Comparison of ENCODE assay signal across 8 cellular contexts in genomic region chr2:96260404-96261260, GRCh38.
DNase-seq lines count a peak whose midpoint lies in the region; ATAC-seq and TF ChIP-seq lines count a peak whose summit lies in the region.

No MANE protein-coding gene starts in this region.

- no peaks in the 10 kb centered on the region for H3K27me3 Mint-ChIP-seq in nephron (ENCODE audit: low read depth)

- H3K4me1 ChIP-seq in BLaER1 treated with 17β-estradiol and CSF1 and Interleukin-3, amounts not matched to agents 10 nM and 100 nM: peaks cover 73 to 91% (median 80%) of the 10 kb centered on the region in 10 experiments

- H3K4me1 Mint-ChIP-seq in nephron: peaks cover 49% of the 10 kb centered on the region

- H3K27ac ChIP-seq in BLaER1 treated with 17β-estradiol and CSF1 and Interleukin-3, amounts not matched to agents 10 nM and 100 nM: peak overlapping the region; percentile 19 to 90 (median 71); a peak in 21 of 22 replicates

- no peaks in the 10 kb centered on the region for H3K9me3 ChIP-seq in BLaER1 treated with 17β-estradiol and CSF1 and Interleukin-3, amounts not matched to agents 10 nM and 100 nM (replicated peaks in 1 of 11)

- H3K4me2 ChIP-seq in BLaER1 treated with 17β-estradiol and CSF1 and Interleukin-3, amounts not matched to agents 10 nM and 100 nM: peak overlapping the region; percentile 32 to 95 (median 88)

- DNase-seq in NCI-H2171 treated with DMSO at 0.1 percent for 48 hours (lab: John Stamatoyannopoulos, UW): peak; percentile 62
- DNase-seq in activated CD4-positive, alpha-beta T cell treated with anti-CD3 and anti-CD28 coated beads, Interleukin-2, amount 50 U/mL, for 48 hours: peak; percentile 26 to 42
- DNase-seq in fibroblast of gingiva (ENCODE audit: low read depth): peak; percentile 87

- peak overlapping the region in 2 of 3 experiments; percentile 7 to 57 for H3K4me3 Mint-ChIP-seq in nephron

- H3K9me3 Mint-ChIP-seq in nephron: no peaks in the 10 kb centered on the region

- H3K27ac Mint-ChIP-seq in nephron: peak overlapping the region; percentile 40 to 92 (median 89)

- no peaks in the 10 kb centered on the region for H3K27me3 ChIP-seq in BLaER1 treated with 17β-estradiol and CSF1 and Interleukin-3, amounts not matched to agents 10 nM and 100 nM

- peak; percentile 44 for ATAC-seq in GM21367 (IDR thresholded peaks at IDR 0.05; ENCODE audit: unreplicated experiment)
- ATAC-seq in GM21619 (IDR thresholded peaks at IDR 0.05; ENCODE audit: unreplicated experiment): no peak
- no peak for ATAC-seq in GM18861 (IDR thresholded peaks at IDR 0.05; ENCODE audit: unreplicated experiment)

- peak overlapping the region in 4 of 10 experiments; percentile 31 to 39 (median 34); a peak in 7 of 20 replicates for H3K4me3 ChIP-seq in BLaER1 treated with 17β-estradiol and CSF1 and Interleukin-3, amounts not matched to agents 10 nM and 100 nM

- H4K20me1 ChIP-seq in BLaER1 treated with 17β-estradiol and CSF1 and Interleukin-3, amounts not matched to agents 10 nM and 100 nM: peaks cover 25 to 100% (median 54%) of the 10 kb centered on the region in 11 experiments; a peak in 20 of 22 replicates

- peaks cover 9% of the 10 kb centered on the region for H3K36me3 Mint-ChIP-seq in nephron (ENCODE audit: low read depth)

- peak in 2 of 3 experiments; percentile 17 to 30 for TF ChIP-seq CTCF in nephron (IDR thresholded peaks at IDR 0.05; ENCODE audit: unreplicated experiment in 3 of 3)

- peak overlapping the region; percentile 21 to 75 (median 60); a peak in 20 of 22 replicates for H3K9ac ChIP-seq in BLaER1 treated with 17β-estradiol and CSF1 and Interleukin-3, amounts not matched to agents 10 nM and 100 nM

- H3K36me3 ChIP-seq in BLaER1 treated with 17β-estradiol and CSF1 and Interleukin-3, amounts not matched to agents 10 nM and 100 nM: peaks cover 50 to 71% (median 63%) of the 10 kb centered on the region in 11 experiments

Comparison
In these comparisons a context has a peak if more than half of its experiments do, and no peak if none do; other contexts are left out.
1. DNase-seq: peak in every context shown above with its lines; median percentile 87 in fibroblast of gingiva; 62 in NCI-H2171 treated with DMSO at 0.1 percent for 48 hours; 34 in activated CD4-positive, alpha-beta T cell treated with anti-CD3 and anti-CD28 coated beads, Interleukin-2, amount 50 U/mL, for 48 hours.